ENCODE assay signal across 8 cellular contexts in genomic region chr3:111676177-111677021, GRCh38. TPM values are rescaled to one million over a fixed set of nuclear protein-coding genes. Genes with fewer than 3 reads are reported as not detected.
DNase-seq lines count a peak whose midpoint lies in the region; ATAC-seq and TF ChIP-seq lines count a peak whose summit lies in the region.

No MANE protein-coding gene starts in this region.

- H3K4me1 ChIP-seq in left lung (peaks cover 0 to 22% of the 10 kb centered on the region in 2 donors), lower lobe of right lung (peaks cover 22% of the 10 kb centered on the region)

- no peak for TF ChIP-seq CTCF in C4-2B (conservative IDR thresholded peaks at IDR 0.05)
- TF ChIP-seq CTCF in HFF-Myc (IDR thresholded peaks at IDR 0.05; ENCODE audit: low read depth, low read length, missing control alignments), result no peak
- no peak for TF ChIP-seq CTCF in left lung (IDR thresholded peaks at IDR 0.05)
- no peak for TF ChIP-seq CTCF in lower lobe of right lung (IDR thresholded peaks at IDR 0.05)

- H3K27ac ChIP-seq in C4-2B (peak overlapping the region; percentile 38; the same call in 1 of the 2 replicates), left lung (no peak overlapping the region), lower lobe of right lung (no peak overlapping the region)

- H3K27me3 ChIP-seq in left lung (no peaks in the 10 kb centered on the region), lower lobe of right lung (ENCODE audit: low read depth) (no peaks in the 10 kb centered on the region)

- H3K36me3 ChIP-seq in left lung (no peaks in the 10 kb centered on the region), lower lobe of right lung (no peaks in the 10 kb centered on the region)

- H3K9me3 ChIP-seq in T-helper 17 cell (ENCODE audit: control insufficient read depth, low read length, poor library complexity, severe bottlenecking), result no peaks in the 10 kb centered on the region
- H3K9me3 ChIP-seq in left lung, result no peaks in the 10 kb centered on the region
- H3K9me3 ChIP-seq in lower lobe of right lung, result no peaks in the 10 kb centered on the region

- H3K27me3 Mint-ChIP-seq in T-helper 17 cell, result no peaks in the 10 kb centered on the region

- H3K4me3 Mint-ChIP-seq in T-helper 17 cell, result peak overlapping the region; percentile 100

- intact Hi-C loops in left colon (cut with DNase I, micrococcal nuclease) (no loop called here), left lung (cut with DNase I) (no loop called here), lower lobe of right lung (cut with DNase I) (no loop called here)

- peak overlapping the region; percentile 53 for H3K27ac Mint-ChIP-seq in T-helper 17 cell

- H3K4me3 ChIP-seq in HFF-Myc (replicated peaks; ENCODE audit: low read depth, low read length) (peak overlapping the region; percentile 69), left lung (no peak overlapping the region), lower lobe of right lung (no peak overlapping the region)

- H3K4me1 Mint-ChIP-seq in T-helper 17 cell, result peaks cover 62% of the 10 kb centered on the region

- ATAC-seq in T-helper 17 cell (no peak), left colon (peak; percentile 87), left lung (no peak), lower lobe of right lung (no peak)

- DNase-seq in HFF-Myc (ENCODE audit: extremely low read depth, low read depth) (no peak), T-helper 17 cell (no peak), left colon (peak; percentile 63 to 85), left lung (no peak), activated gamma-delta T cell treated with Interleukin-2 at 50 U/mL for 16 hours (no peak), hepatic stellate cell (ENCODE audit: low spot score) (no peak), lower lobe of right lung (no peak)

- peaks cover 5% of the 10 kb centered on the region for H3K36me3 Mint-ChIP-seq in T-helper 17 cell (ENCODE audit: low read depth)

RNA-seq across cellular contexts. Expression of gene PLCXD2, which starts 1.9 kb away (rescaled TPM):
- total RNA-seq in T-helper 17 cell, result 10 to 100 TPM; 11.0 to 19.5 TPM
- total RNA-seq in left colon, result 1 to 10 TPM; 6.9 to 7.8 TPM
- 1 to 10 TPM; 3.4 to 8.5 TPM for total RNA-seq in left lung
- total RNA-seq in lower lobe of right lung, result 8.0 TPM

Comparison
In these comparisons a context has a peak if more than half of its experiments do, and no peak if none do; other contexts are left out.
1. DNase-seq: peak in left colon (2 of 2); none in HFF-Myc (single experiment), T-helper 17 cell (0 of 3), left lung (0 of 2), activated gamma-delta T cell treated with Interleukin-2 at 50 U/mL for 16 hours (single experiment), hepatic stellate cell (single experiment) and lower lobe of right lung (single experiment).